Comparison of ENCODE assay signal across 2 cellular contexts in the genomic region with DNA sequence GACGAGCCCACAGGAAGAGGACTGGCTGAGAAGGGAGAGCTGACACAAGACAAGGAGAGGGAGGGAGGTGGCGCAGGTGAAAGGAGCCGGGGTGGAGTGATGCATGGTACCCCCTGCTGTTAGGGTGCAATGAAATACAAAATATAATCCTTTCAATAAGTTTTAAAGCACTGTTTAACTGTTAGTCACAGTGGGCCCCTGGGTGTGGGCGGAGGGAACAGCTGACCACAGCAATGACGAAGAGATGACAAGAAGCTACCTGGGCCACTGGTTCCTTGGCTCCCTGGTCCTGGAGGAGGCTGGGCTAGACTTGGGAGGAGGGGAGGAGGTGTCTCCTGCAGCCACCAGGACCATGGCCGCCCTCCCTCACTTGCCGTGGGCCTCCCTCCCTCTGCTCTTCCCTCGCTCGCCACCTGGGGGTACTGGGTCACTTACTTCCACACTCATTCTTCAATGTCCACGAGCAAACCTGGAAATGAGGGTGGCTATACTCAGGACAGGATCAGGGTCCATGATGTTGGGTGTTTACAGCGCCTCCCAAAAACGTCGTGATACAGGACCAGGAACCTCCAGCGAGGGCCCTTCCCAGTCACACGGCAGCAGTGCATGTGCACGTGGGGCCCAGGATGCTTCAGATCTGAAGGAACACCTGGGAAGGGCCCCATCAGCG.
TF ChIP-seq lines count a peak whose summit lies in the region.

No MANE protein-coding gene starts in this region.

TF ChIP-seq in HepG2, 621 proteins besides CTCF, POLR2A, EP300 and RAD21 (continued from another document):
- TF ChIP-seq YY1 (IDR thresholded peaks at IDR 0.05; ENCODE audit: insufficient read depth, insufficient replicate concordance, low read depth, low read length) (no peak), ARID2 (CRISPR knock-in tag; IDR thresholded peaks at IDR 0.05; ENCODE audit: borderline replicate concordance) (no peak), FOSL1 (CRISPR knock-in tag; IDR thresholded peaks at IDR 0.05; ENCODE audit: borderline replicate concordance) (no peak), ZNF460 (CRISPR knock-in tag; IDR thresholded peaks at IDR 0.05; ENCODE audit: borderline replicate concordance) (no peak), ELF3 (CRISPR knock-in tag; IDR thresholded peaks at IDR 0.05) (no peak)
- TF ChIP-seq, protein P1, sequence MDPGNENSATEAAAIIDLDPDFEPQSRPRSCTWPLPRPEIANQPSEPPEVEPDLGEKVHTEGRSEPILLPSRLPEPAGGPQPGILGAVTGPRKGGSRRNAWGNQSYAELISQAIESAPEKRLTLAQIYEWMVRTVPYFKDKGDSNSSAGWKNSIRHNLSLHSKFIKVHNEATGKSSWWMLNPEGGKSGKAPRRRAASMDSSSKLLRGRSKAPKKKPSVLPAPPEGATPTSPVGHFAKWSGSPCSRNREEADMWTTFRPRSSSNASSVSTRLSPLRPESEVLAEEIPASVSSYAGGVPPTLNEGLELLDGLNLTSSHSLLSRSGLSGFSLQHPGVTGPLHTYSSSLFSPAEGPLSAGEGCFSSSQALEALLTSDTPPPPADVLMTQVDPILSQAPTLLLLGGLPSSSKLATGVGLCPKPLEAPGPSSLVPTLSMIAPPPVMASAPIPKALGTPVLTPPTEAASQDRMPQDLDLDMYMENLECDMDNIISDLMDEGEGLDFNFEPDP (CRISPR knock-in tag; conservative IDR thresholded peaks at IDR 0.05): no peak
- TF ChIP-seq, protein P2, sequence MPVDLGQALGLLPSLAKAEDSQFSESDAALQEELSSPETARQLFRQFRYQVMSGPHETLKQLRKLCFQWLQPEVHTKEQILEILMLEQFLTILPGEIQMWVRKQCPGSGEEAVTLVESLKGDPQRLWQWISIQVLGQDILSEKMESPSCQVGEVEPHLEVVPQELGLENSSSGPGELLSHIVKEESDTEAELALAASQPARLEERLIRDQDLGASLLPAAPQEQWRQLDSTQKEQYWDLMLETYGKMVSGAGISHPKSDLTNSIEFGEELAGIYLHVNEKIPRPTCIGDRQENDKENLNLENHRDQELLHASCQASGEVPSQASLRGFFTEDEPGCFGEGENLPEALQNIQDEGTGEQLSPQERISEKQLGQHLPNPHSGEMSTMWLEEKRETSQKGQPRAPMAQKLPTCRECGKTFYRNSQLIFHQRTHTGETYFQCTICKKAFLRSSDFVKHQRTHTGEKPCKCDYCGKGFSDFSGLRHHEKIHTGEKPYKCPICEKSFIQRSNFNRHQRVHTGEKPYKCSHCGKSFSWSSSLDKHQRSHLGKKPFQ (CRISPR knock-in tag; IDR thresholded peaks at IDR 0.05; ENCODE audit: insufficient replicate concordance): no peak
- TF ChIP-seq, protein P3, sequence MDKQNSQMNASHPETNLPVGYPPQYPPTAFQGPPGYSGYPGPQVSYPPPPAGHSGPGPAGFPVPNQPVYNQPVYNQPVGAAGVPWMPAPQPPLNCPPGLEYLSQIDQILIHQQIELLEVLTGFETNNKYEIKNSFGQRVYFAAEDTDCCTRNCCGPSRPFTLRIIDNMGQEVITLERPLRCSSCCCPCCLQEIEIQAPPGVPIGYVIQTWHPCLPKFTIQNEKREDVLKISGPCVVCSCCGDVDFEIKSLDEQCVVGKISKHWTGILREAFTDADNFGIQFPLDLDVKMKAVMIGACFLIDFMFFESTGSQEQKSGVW (CRISPR knock-in tag; IDR thresholded peaks at IDR 0.05; ENCODE audit: borderline replicate concordance): no peak

TF ChIP-seq in SK-N-SH treated with all-trans-retinoic acid at 6 μM for 48 hours, 23 proteins besides CTCF, POLR2A, EP300 and RAD21 (continued from another document):
- TF ChIP-seq, protein P4, sequence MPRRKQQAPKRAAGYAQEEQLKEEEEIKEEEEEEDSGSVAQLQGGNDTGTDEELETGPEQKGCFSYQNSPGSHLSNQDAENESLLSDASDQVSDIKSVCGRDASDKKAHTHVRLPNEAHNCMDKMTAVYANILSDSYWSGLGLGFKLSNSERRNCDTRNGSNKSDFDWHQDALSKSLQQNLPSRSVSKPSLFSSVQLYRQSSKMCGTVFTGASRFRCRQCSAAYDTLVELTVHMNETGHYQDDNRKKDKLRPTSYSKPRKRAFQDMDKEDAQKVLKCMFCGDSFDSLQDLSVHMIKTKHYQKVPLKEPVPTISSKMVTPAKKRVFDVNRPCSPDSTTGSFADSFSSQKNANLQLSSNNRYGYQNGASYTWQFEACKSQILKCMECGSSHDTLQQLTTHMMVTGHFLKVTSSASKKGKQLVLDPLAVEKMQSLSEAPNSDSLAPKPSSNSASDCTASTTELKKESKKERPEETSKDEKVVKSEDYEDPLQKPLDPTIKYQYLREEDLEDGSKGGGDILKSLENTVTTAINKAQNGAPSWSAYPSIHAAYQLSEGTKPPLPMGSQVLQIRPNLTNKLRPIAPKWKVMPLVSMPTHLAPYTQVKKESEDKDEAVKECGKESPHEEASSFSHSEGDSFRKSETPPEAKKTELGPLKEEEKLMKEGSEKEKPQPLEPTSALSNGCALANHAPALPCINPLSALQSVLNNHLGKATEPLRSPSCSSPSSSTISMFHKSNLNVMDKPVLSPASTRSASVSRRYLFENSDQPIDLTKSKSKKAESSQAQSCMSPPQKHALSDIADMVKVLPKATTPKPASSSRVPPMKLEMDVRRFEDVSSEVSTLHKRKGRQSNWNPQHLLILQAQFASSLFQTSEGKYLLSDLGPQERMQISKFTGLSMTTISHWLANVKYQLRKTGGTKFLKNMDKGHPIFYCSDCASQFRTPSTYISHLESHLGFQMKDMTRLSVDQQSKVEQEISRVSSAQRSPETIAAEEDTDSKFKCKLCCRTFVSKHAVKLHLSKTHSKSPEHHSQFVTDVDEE (CRISPR knock-in tag; IDR thresholded peaks at IDR 0.05): no peak
- no peak for TF ChIP-seq PPARA (CRISPR knock-in tag; IDR thresholded peaks at IDR 0.05; ENCODE audit: borderline replicate concordance)
- TF ChIP-seq ZNF8 (CRISPR knock-in tag; IDR thresholded peaks at IDR 0.05): no peak
- TF ChIP-seq, protein P5, sequence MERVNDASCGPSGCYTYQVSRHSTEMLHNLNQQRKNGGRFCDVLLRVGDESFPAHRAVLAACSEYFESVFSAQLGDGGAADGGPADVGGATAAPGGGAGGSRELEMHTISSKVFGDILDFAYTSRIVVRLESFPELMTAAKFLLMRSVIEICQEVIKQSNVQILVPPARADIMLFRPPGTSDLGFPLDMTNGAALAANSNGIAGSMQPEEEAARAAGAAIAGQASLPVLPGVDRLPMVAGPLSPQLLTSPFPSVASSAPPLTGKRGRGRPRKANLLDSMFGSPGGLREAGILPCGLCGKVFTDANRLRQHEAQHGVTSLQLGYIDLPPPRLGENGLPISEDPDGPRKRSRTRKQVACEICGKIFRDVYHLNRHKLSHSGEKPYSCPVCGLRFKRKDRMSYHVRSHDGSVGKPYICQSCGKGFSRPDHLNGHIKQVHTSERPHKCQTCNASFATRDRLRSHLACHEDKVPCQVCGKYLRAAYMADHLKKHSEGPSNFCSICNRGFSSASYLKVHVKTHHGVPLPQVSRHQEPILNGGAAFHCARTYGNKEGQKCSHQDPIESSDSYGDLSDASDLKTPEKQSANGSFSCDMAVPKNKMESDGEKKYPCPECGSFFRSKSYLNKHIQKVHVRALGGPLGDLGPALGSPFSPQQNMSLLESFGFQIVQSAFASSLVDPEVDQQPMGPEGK (CRISPR knock-in tag; IDR thresholded peaks at IDR 0.05; ENCODE audit: borderline replicate concordance): no peak
